Comparison of ENCODE assay signal across 1 cellular context in genomic region chr1:155135416-155136197, GRCh38.
TF ChIP-seq lines count a peak whose summit lies in the region.

Gene SLC50A1 (plus strand): TSS chr1:155135852. CDS start chr1:155135912, 60 bp downstream.

TF ChIP-seq in HepG2, 621 proteins besides CTCF, POLR2A, EP300 and RAD21 (continued from another document and continues in another):
- 0 out of 2 replicates have a peak, but pooled peaks have one; percentile 72 for TF ChIP-seq ZNF558 (CRISPR knock-in tag; IDR thresholded peaks at IDR 0.05; ENCODE audit: borderline replicate concordance)
- TF ChIP-seq ZBED4 (CRISPR knock-in tag; IDR thresholded peaks at IDR 0.05; ENCODE audit: borderline replicate concordance) = no peak; the same call in 1 of the 2 replicates
- TF ChIP-seq ZNF280B (CRISPR knock-in tag; IDR thresholded peaks at IDR 0.05; ENCODE audit: borderline replicate concordance) = no peak; the same call in 1 of the 2 replicates
- TF ChIP-seq BATF2 (CRISPR knock-in tag; IDR thresholded peaks at IDR 0.05) = peak; percentile 89; the same call in 1 of the 2 replicates
- no peak for TF ChIP-seq ZNF33B (CRISPR knock-in tag; IDR thresholded peaks at IDR 0.05)
- no peak for TF ChIP-seq IRF1 (CRISPR knock-in tag; IDR thresholded peaks at IDR 0.05; ENCODE audit: low read depth)
- TF ChIP-seq HIC2 (CRISPR knock-in tag; IDR thresholded peaks at IDR 0.05; ENCODE audit: low read depth) = no peak
- peak; percentile 48 for TF ChIP-seq ZFY (CRISPR knock-in tag; IDR thresholded peaks at IDR 0.05)
- TF ChIP-seq TP53 (CRISPR knock-in tag; conservative IDR thresholded peaks at IDR 0.05) = no peak
- TF ChIP-seq NFYC (CRISPR knock-in tag; IDR thresholded peaks at IDR 0.05) = peak; percentile 5; the same call in 1 of the 2 replicates
- no peak for TF ChIP-seq PTBP1 (IDR thresholded peaks at IDR 0.05; ENCODE audit: low read depth, low read length, poor library complexity, severe bottlenecking)
- TF ChIP-seq CEBPB (IDR thresholded peaks at IDR 0.05; ENCODE audit: borderline replicate concordance, low read depth, low read length) = no peak
- peak; percentile 99 for TF ChIP-seq TAF15 (IDR thresholded peaks at IDR 0.05; ENCODE audit: low read depth, low read length, poor library complexity, severe bottlenecking)
- peak; percentile 48; the same call in 1 of the 2 replicates for TF ChIP-seq CHD2 (IDR thresholded peaks at IDR 0.05; ENCODE audit: low read depth, low read length)
- TF ChIP-seq SAP130 (CRISPR knock-in tag; IDR thresholded peaks at IDR 0.05; ENCODE audit: low read depth) = peak; percentile 59
- TF ChIP-seq HBP1 (CRISPR knock-in tag; IDR thresholded peaks at IDR 0.05; ENCODE audit: low read depth) = no peak
- TF ChIP-seq ZNF124 (CRISPR knock-in tag; IDR thresholded peaks at IDR 0.05) = 0 out of 2 replicates have a peak, but pooled peaks have one; percentile 26
- TF ChIP-seq CHD4 (IDR thresholded peaks at IDR 0.05; ENCODE audit: borderline replicate concordance, low read length) = peak; percentile 50; the same call in 1 of the 2 replicates
- peak; percentile 5; the same call in 1 of the 2 replicates for TF ChIP-seq ZNF331 (CRISPR knock-in tag; IDR thresholded peaks at IDR 0.05)
- 0 out of 2 replicates have a peak, but pooled peaks have one; percentile 45 for TF ChIP-seq ZNF780A (CRISPR knock-in tag; IDR thresholded peaks at IDR 0.05)
- peak; percentile 11; the same call in 1 of the 2 replicates for TF ChIP-seq SKIL (CRISPR knock-in tag; IDR thresholded peaks at IDR 0.05; ENCODE audit: borderline replicate concordance)
- TF ChIP-seq MEF2D (CRISPR knock-in tag; IDR thresholded peaks at IDR 0.05) = peak; percentile 52
- TF ChIP-seq NFRKB (IDR thresholded peaks at IDR 0.05) = no peak
- TF ChIP-seq ZNF543 (CRISPR knock-in tag; IDR thresholded peaks at IDR 0.05) = peak; percentile 71; the same call in 1 of the 2 replicates
- no peak for TF ChIP-seq TERF1 (CRISPR knock-in tag; IDR thresholded peaks at IDR 0.05)
- TF ChIP-seq ZNF615 (CRISPR knock-in tag; IDR thresholded peaks at IDR 0.05; ENCODE audit: borderline replicate concordance) = peak; percentile 50; the same call in 1 of the 2 replicates
- TF ChIP-seq ZNF644 (CRISPR knock-in tag; IDR thresholded peaks at IDR 0.05; ENCODE audit: low read depth) = no peak
- TF ChIP-seq ZNF792 (CRISPR knock-in tag; IDR thresholded peaks at IDR 0.05) = no peak
- TF ChIP-seq CSRNP2 (CRISPR knock-in tag; conservative IDR thresholded peaks at IDR 0.05; ENCODE audit: low read depth) = no peak
- no peak; the same call in none of the 2 replicates for TF ChIP-seq ARNT2 (CRISPR knock-in tag; IDR thresholded peaks at IDR 0.05; ENCODE audit: low read depth)
- no peak for TF ChIP-seq SMYD3 (CRISPR knock-in tag; IDR thresholded peaks at IDR 0.05)
- TF ChIP-seq ZNF563 (CRISPR knock-in tag; IDR thresholded peaks at IDR 0.05) = peak; percentile 71; the same call in 1 of the 2 replicates
- TF ChIP-seq PBX2 (CRISPR knock-in tag; IDR thresholded peaks at IDR 0.05) = no peak
- no peak for TF ChIP-seq CCAR2 (optimal IDR thresholded peaks at IDR 0.05; ENCODE audit: low read depth, low read length)
- TF ChIP-seq AFF4 (CRISPR knock-in tag; IDR thresholded peaks at IDR 0.05) = no peak; the same call in 1 of the 2 replicates
- TF ChIP-seq MED13 (CRISPR knock-in tag; IDR thresholded peaks at IDR 0.05) = no peak
- peak; percentile 98 for TF ChIP-seq RBM22 (optimal IDR thresholded peaks at IDR 0.05; ENCODE audit: low read length)
- 0 out of 2 replicates have a peak, but pooled peaks have one; percentile 16 for TF ChIP-seq ZSCAN20 (CRISPR knock-in tag; IDR thresholded peaks at IDR 0.05; ENCODE audit: borderline replicate concordance)
- no peak for TF ChIP-seq JUND (CRISPR knock-in tag; IDR thresholded peaks at IDR 0.05)
